ENCODE assay signal across 14 cellular contexts in the genomic region with DNA sequence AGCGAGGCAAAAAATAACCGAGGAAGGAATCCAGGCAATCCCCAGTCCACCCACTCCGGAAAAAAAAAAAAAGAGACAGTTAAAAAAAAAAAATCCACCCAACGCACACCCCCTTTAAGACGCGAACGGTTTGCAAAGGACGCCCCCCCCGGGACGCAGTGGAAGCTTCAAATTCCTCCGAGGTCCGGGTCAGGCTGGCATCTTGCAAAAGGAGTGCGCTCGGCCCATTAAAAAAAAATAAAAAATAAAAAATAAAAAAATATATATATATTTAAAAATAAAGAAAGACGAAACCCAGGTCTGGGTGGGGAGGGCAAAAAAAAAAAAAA. TPM values are rescaled to one million over a fixed set of nuclear protein-coding genes. Genes with fewer than 3 reads are reported as not detected.
DNase-seq lines count a peak whose midpoint lies in the region; ATAC-seq, FAIRE-seq and TF ChIP-seq lines count a peak whose summit lies in the region.
"Had no signal": no experiment of that assay in that cellular context is flagged by ENCODE, and none has a peak within 500 bp of the region (broad histone marks: within the 10 kb centered on the region; RNA-seq: fewer than 3 reads in every experiment).

No MANE protein-coding gene starts in this region.

- intact Hi-C loops in ascending aorta (cut with DNase I): no loop called here
- intact Hi-C loops in kidney (cut with DNase I): no loop called here

- peaks cover 0 to 3% of the 10 kb centered on the region in 2 donors for H3K36me3 Mint-ChIP-seq in stimulated activated naive B cell treated with anti-CD40 and anti-IgM and Interleukin-4, amounts not matched to agents 10 μg/mL and 1 μg/mL and 100 μg/mL, for 72 hours

- H3K4me3 ChIP-seq in ascending aorta (peak overlapping the region; percentile 37 to 58), iPS-15b (ENCODE audit: low read depth, low read length) (peak overlapping the region; percentile 68), kidney (ENCODE audit: low read length in 2 of 2) (no peak overlapping the region)

- TF ChIP-seq CTCF in ascending aorta (IDR thresholded peaks at IDR 0.05) (no peak), kidney (IDR thresholded peaks at IDR 0.05; ENCODE audit: borderline replicate concordance, extremely low read depth, insufficient read depth) (no peak), GM13976 (IDR thresholded peaks at IDR 0.05; ENCODE audit: borderline replicate concordance, control extremely low read depth, extremely low read depth, insufficient read depth, missing control alignments) (no peak)

- H3K27me3 Mint-ChIP-seq in stimulated activated naive B cell treated with anti-CD40 and anti-IgM and Interleukin-4, amounts not matched to agents 10 μg/mL and 1 μg/mL and 100 μg/mL, for 72 hours: peaks cover 51 to 72% of the 10 kb centered on the region in 2 donors

- peaks cover 10% of the 10 kb centered on the region for H3K27me3 ChIP-seq in ascending aorta
- peaks cover 34% of the 10 kb centered on the region for H3K27me3 ChIP-seq in iPS-15b (ENCODE audit: control insufficient read depth, insufficient read depth, low read length)

- H3K9me3 Mint-ChIP-seq in stimulated activated naive B cell treated with anti-CD40 and anti-IgM and Interleukin-4, amounts not matched to agents 10 μg/mL and 1 μg/mL and 100 μg/mL, for 72 hours: peaks cover 7 to 8% of the 10 kb centered on the region in 2 donors

- H3K4me1 Mint-ChIP-seq in stimulated activated naive B cell treated with anti-CD40 and anti-IgM and Interleukin-4, amounts not matched to agents 10 μg/mL and 1 μg/mL and 100 μg/mL, for 72 hours: peaks cover 0 to 6% of the 10 kb centered on the region in 2 donors
- H3K4me1 Mint-ChIP-seq: IgD-negative memory B cell had no signal

- in situ Hi-C loops in GM13976 (cut with MboI; ENCODE audit: low sequenced_read_pairs, unreplicated experiment): no loop called here

- H3K36me3 ChIP-seq in ascending aorta: no peaks in the 10 kb centered on the region
- no peaks in the 10 kb centered on the region for H3K36me3 ChIP-seq in iPS-15b (ENCODE audit: control insufficient read depth, insufficient read depth, low read length)
- H3K36me3 ChIP-seq in kidney (ENCODE audit: control insufficient read depth in 1 of 2, insufficient read depth in 2 of 2, low read length in 2 of 2): no peaks in the 10 kb centered on the region

- FAIRE-seq in kidney (lab: Jason Lieb, UNC): no peak
- FAIRE-seq: GM12891, keratinocyte had no signal

- no peak overlapping the region for H3K27ac ChIP-seq in ascending aorta
- H3K27ac ChIP-seq in kidney (ENCODE audit: low read depth in 2 of 2, low read length in 2 of 2): no peak overlapping the region

- DNase-seq in ELR (ENCODE audit: low read depth): peak; percentile 18
- DNase-seq in ascending aorta (ENCODE audit: low spot score in 2 of 2): no peak
- no peak for DNase-seq in stimulated activated naive B cell treated with anti-CD40 and anti-IgM and Interleukin-4, amounts not matched to agents 10 μg/mL and 1 μg/mL and 100 μg/mL, for 72 hours
- no peak for DNase-seq in kidney
- DNase-seq in NCI-H1417 (lab: John Stamatoyannopoulos, UW): no peak
- no peak for DNase-seq in GM13976 (ENCODE audit: low spot score)
- DNase-seq: DMS153; NCI-H146; NK-92 treated with Interleukin-12 subunit alpha and Interleukin-12 subunit beta, amount 100 ng/mL, for 24 hours had no signal

- no peak for ATAC-seq in stimulated activated naive B cell treated with anti-CD40 and anti-IgM and Interleukin-4, amounts not matched to agents 10 μg/mL and 1 μg/mL and 100 μg/mL, for 72 hours (replicated peaks)

- peak overlapping the region in 1 of 2 donors; percentile 32 for H3K4me3 Mint-ChIP-seq in stimulated activated naive B cell treated with anti-CD40 and anti-IgM and Interleukin-4, amounts not matched to agents 10 μg/mL and 1 μg/mL and 100 μg/mL, for 72 hours

- peaks cover 3 to 4% of the 10 kb centered on the region in 2 donors for H3K4me1 ChIP-seq in ascending aorta
- H3K4me1 ChIP-seq in iPS-15b (ENCODE audit: control insufficient read depth, insufficient read depth, low read length): peaks cover 3% of the 10 kb centered on the region
- peaks cover 0 to 2% of the 10 kb centered on the region in 2 donors for H3K4me1 ChIP-seq in kidney (ENCODE audit: control insufficient read depth in 1 of 2, insufficient read depth in 1 of 2, low read depth in 1 of 2, low read length in 2 of 2)

- H3K9ac ChIP-seq in iPS-15b (ENCODE audit: low read depth, low read length): no peak overlapping the region
- H3K9ac ChIP-seq in kidney (ENCODE audit: low read length in 2 of 2): no peak overlapping the region
- H3K9ac ChIP-seq: SK-N-SH had no signal

- no peaks in the 10 kb centered on the region for H3K9me3 ChIP-seq in ascending aorta
- H3K9me3 ChIP-seq in iPS-15b (ENCODE audit: control insufficient read depth, insufficient read depth, low read length): no peaks in the 10 kb centered on the region
- H3K9me3 ChIP-seq in kidney (ENCODE audit: control insufficient read depth in 1 of 2, low read length in 2 of 2): peaks cover 0 to 2% of the 10 kb centered on the region in 2 donors
- H3K9me3 ChIP-seq: SK-N-SH had no signal

- H3K27ac Mint-ChIP-seq in stimulated activated naive B cell treated with anti-CD40 and anti-IgM and Interleukin-4, amounts not matched to agents 10 μg/mL and 1 μg/mL and 100 μg/mL, for 72 hours: peak overlapping the region; percentile 31
- H3K27ac Mint-ChIP-seq: IgD-negative memory B cell had no signal

RNA-seq across cellular contexts. Expression of a gene that starts 0.2 kb away (rescaled TPM):
- total RNA-seq in ascending aorta (7.7 TPM), kidney (1.7 TPM)
- polyA plus RNA-seq in kidney (ENCODE audit: insufficient read depth, low read depth, low replicate concordance): 0.30 TPM
- polyA plus RNA-seq: keratinocyte had no signal

Comparison
In these comparisons a context has a peak if more than half of its experiments do, and no peak if none do; other contexts are left out.
1. H3K4me3 ChIP-seq: peak in ascending aorta (2 of 2) and iPS-15b (single experiment); none in kidney (0 of 2).